ENCODE assay signal across 1 cellular context in genomic region chr18:11149441-11150270, GRCh38.
TF ChIP-seq lines count a peak whose summit lies in the region.

Gene PIEZO2 (minus strand): TSS chr18:11149569. CDS start chr18:11148588, 981 bp downstream.

TF ChIP-seq in HepG2, 621 proteins besides CTCF, POLR2A, EP300 and RAD21 (continued from another document and continues in another):
- TF ChIP-seq ZNF646 (CRISPR knock-in tag; IDR thresholded peaks at IDR 0.05) (no peak), ZNF772 (CRISPR knock-in tag; IDR thresholded peaks at IDR 0.05) (no peak; the same call in 1 of the 2 replicates), FOXO4 (CRISPR knock-in tag; conservative IDR thresholded peaks at IDR 0.05) (no peak), RCOR2 (CRISPR knock-in tag; IDR thresholded peaks at IDR 0.05) (no peak), HNF1A (IDR thresholded peaks at IDR 0.05; ENCODE audit: low read depth) (no peak), HNF1A (CRISPR knock-in tag; IDR thresholded peaks at IDR 0.05; ENCODE audit: borderline replicate concordance) (0 out of 2 replicates have a peak, but pooled peaks have one; percentile 18), TSC22D2 (CRISPR knock-in tag; IDR thresholded peaks at IDR 0.05; ENCODE audit: borderline replicate concordance) (0 out of 2 replicates have a peak, but pooled peaks have one; percentile 80), ZXDC (CRISPR knock-in tag; IDR thresholded peaks at IDR 0.05) (no peak), TIGD3 (CRISPR knock-in tag; IDR thresholded peaks at IDR 0.05; ENCODE audit: borderline replicate concordance) (no peak), ZNF740 (CRISPR knock-in tag; IDR thresholded peaks at IDR 0.05) (no peak), DMAP1 (CRISPR knock-in tag; IDR thresholded peaks at IDR 0.05) (no peak), KAT8 (CRISPR knock-in tag; IDR thresholded peaks at IDR 0.05) (peak; percentile 39; the same call in 1 of the 2 replicates), ZNF510 (CRISPR knock-in tag; IDR thresholded peaks at IDR 0.05; ENCODE audit: low read depth) (no peak; the same call in 1 of the 2 replicates), CENPX (CRISPR knock-in tag; IDR thresholded peaks at IDR 0.05) (no peak), ZGPAT (CRISPR knock-in tag; IDR thresholded peaks at IDR 0.05) (peak; percentile 62; the same call in 1 of the 2 replicates), IRF9 (CRISPR knock-in tag; IDR thresholded peaks at IDR 0.05; ENCODE audit: borderline replicate concordance) (peak; percentile 78; the same call in 1 of the 2 replicates), FOXA1 (IDR thresholded peaks at IDR 0.05) (no peak), FOXA1 (CRISPR knock-in tag; IDR thresholded peaks at IDR 0.05) (no peak), ZNF12 (CRISPR knock-in tag; IDR thresholded peaks at IDR 0.05) (no peak), SCMH1 (CRISPR knock-in tag; IDR thresholded peaks at IDR 0.05; ENCODE audit: borderline replicate concordance) (no peak), MEIS2 (CRISPR knock-in tag; IDR thresholded peaks at IDR 0.05) (peak; percentile 88), MYC (CRISPR knock-in tag; IDR thresholded peaks at IDR 0.05; ENCODE audit: borderline replicate concordance) (peak; percentile 54; the same call in 1 of the 2 replicates), ZNF281 (CRISPR knock-in tag; IDR thresholded peaks at IDR 0.05; ENCODE audit: borderline replicate concordance) (no peak), ZNF431 (CRISPR knock-in tag; IDR thresholded peaks at IDR 0.05; ENCODE audit: borderline replicate concordance, low read depth) (0 out of 2 replicates have a peak, but pooled peaks have one; percentile 72), MXD4 (CRISPR knock-in tag; IDR thresholded peaks at IDR 0.05) (0 out of 2 replicates have a peak, but pooled peaks have one; percentile 37), ZNF747 (CRISPR knock-in tag; IDR thresholded peaks at IDR 0.05; ENCODE audit: borderline replicate concordance) (no peak), FOXK1 (CRISPR knock-in tag; IDR thresholded peaks at IDR 0.05; ENCODE audit: borderline replicate concordance, low read depth) (0 out of 2 replicates have a peak, but pooled peaks have one; percentile 8)
